ENCODE assay signal across 14 cellular contexts in genomic region chr5:116759860-116760644, GRCh38.
DNase-seq lines count a peak whose midpoint lies in the region; ATAC-seq, FAIRE-seq and TF ChIP-seq lines count a peak whose summit lies in the region.
"Had no signal": no experiment of that assay in that cellular context is flagged by ENCODE, and none has a peak within 500 bp of the region (broad histone marks: within the 10 kb centered on the region; RNA-seq: fewer than 3 reads in every experiment).

No MANE protein-coding gene starts in this region.

- TF ChIP-seq RAD21 in HepG2 (CRISPR knock-in tag; IDR thresholded peaks at IDR 0.05): no peak

- TF ChIP-seq CTCF in HepG2 (CRISPR knock-in tag; IDR thresholded peaks at IDR 0.05): no peak
- TF ChIP-seq CTCF in right lobe of liver (IDR thresholded peaks at IDR 0.05): no peak
- no peak for TF ChIP-seq CTCF in nephron progenitor cell (IDR thresholded peaks at IDR 0.05)
- TF ChIP-seq CTCF in OCI-LY7 (conservative IDR thresholded peaks at IDR 0.05; ENCODE audit: low read length): no peak

- intact Hi-C loops in HepG2 (cut with micrococcal nuclease; ENCODE audit: unreplicated experiment) (loop anchor here (10.0 kb wide), 4 partner anchors 105 to 625 kb away; partner anchors contain the start of gene SEMA6A), right lobe of liver (cut with DNase I) (no loop called here), OCI-LY7 (cut with micrococcal nuclease; ENCODE audit: unreplicated experiment) (no loop called here)

- H3K79me2 ChIP-seq in HepG2 (ENCODE audit: insufficient read depth, low read length) (no peaks in the 10 kb centered on the region), OCI-LY7 (ENCODE audit: insufficient read depth, low read depth, low read length) (no peaks in the 10 kb centered on the region)

- FAIRE-seq in HepG2 (lab: Jason Lieb, UNC): no peak

- H3K27me3 Mint-ChIP-seq in nephron progenitor cell (ENCODE audit: low read depth, poor library complexity): no peaks in the 10 kb centered on the region
- H3K27me3 Mint-ChIP-seq: T-cell had no signal

- H3K9me2 ChIP-seq in OCI-LY7 (ENCODE audit: insufficient read depth, low read length): no peaks in the 10 kb centered on the region

- in situ Hi-C loops in HepG2 (cut with HindIII; ENCODE audit: extremely low pct_ligation_motif_present, low pct_unique_long_range_greater_than_20kb): loop anchor here (10.0 kb wide), 1 partner anchor 105 kb away; no protein-coding TSS in a partner anchor

- peak overlapping the region; percentile 16 for H3K4me3 Mint-ChIP-seq in nephron progenitor cell
- H3K4me3 Mint-ChIP-seq: activated CD4-positive, alpha-beta T cell treated with anti-CD3 and anti-CD28 coated beads for 36 hours; T-cell had no signal

- no peaks in the 10 kb centered on the region for H3K36me3 ChIP-seq in HepG2 (replicated peaks in 1 of 2; ENCODE audit: control insufficient read depth in 1 of 2, insufficient read depth in 2 of 2, low read length in 2 of 2)
- H3K36me3 ChIP-seq in right lobe of liver: no peaks in the 10 kb centered on the region
- H3K36me3 ChIP-seq in OCI-LY7 (ENCODE audit: insufficient read depth, low read length): no peaks in the 10 kb centered on the region

- H3K9me3 ChIP-seq in HepG2 (ENCODE audit: low read length) (peaks cover 9% of the 10 kb centered on the region; the same call in 1 of the 2 replicates), right lobe of liver (no peaks in the 10 kb centered on the region), OCI-LY7 (ENCODE audit: low read length) (no peaks in the 10 kb centered on the region)
- H3K9me3 ChIP-seq: body of pancreas had no signal

- DNase-seq in HepG2 (ENCODE audit: low spot score): peak; percentile 63
- no peak for DNase-seq in right lobe of liver
- peak; percentile 56 for DNase-seq in cerebellum (ENCODE audit: low spot score)
- DNase-seq in nephron progenitor cell: peak; percentile 9
- no peak for DNase-seq in dedifferentiated amniotic fluid mesenchymal stem cell (ENCODE audit: extremely low spot score)
- DNase-seq in NCI-H2081 treated with DMSO at 0.1 percent for 48 hours (lab: John Stamatoyannopoulos, UW): no peak
- DNase-seq in OCI-LY7 (ENCODE audit: low spot score): no peak
- DNase-seq: activated CD4-positive, alpha-beta T cell treated with anti-CD3 and anti-CD28 coated beads for 36 hours; body of pancreas; Karpas-422; NCI-H2029; PC-3; T-cell had no signal

- peaks cover 5% of the 10 kb centered on the region for H3K36me3 Mint-ChIP-seq in nephron progenitor cell (ENCODE audit: low read depth)
- H3K36me3 Mint-ChIP-seq: T-cell had no signal

- 58% methylated on average over 9 of the region's 10 CpGs for WGBS in HepG2 (ENCODE audit: low lambda C conversion rate)
- 58% methylated on average over 7 of the region's 10 CpGs for WGBS in right lobe of liver (ENCODE audit: insufficient coverage, low coverage, low lambda C conversion rate, missing lambda C conversion rate)

- H2AFZ ChIP-seq in HepG2 (ENCODE audit: low read length) (no peak overlapping the region), OCI-LY7 (ENCODE audit: low read length) (no peak overlapping the region)

- H3K9me3 Mint-ChIP-seq in nephron progenitor cell: peaks cover 29% of the 10 kb centered on the region
- H3K9me3 Mint-ChIP-seq: T-cell had no signal

- H3K27me3 ChIP-seq in HepG2 (ENCODE audit: control insufficient read depth in 1 of 2, insufficient read depth in 2 of 2, low read length in 2 of 2) (no peaks in the 10 kb centered on the region), right lobe of liver (no peaks in the 10 kb centered on the region)
- H3K27me3 ChIP-seq: body of pancreas had no signal

- peak overlapping the region; percentile 57 for H3K4me2 ChIP-seq in HepG2 (ENCODE audit: low read depth, low read length)
- H3K4me2 ChIP-seq in OCI-LY7 (ENCODE audit: low read length): no peak overlapping the region

- POLR2A ChIA-PET in HepG2 (lab: Yijun Ruan, JAX) (no interaction called here), OCI-LY7 (lab: Charles Lee) (interaction anchor here (0.7 to 1.2 kb wide), 4 partner anchors 11 to 194 kb away, joined by 3 to 8 read pairs (median 4); no protein-coding TSS in a partner anchor)

- no peak for TF ChIP-seq POLR2A in HepG2 (IDR thresholded peaks at IDR 0.05; ENCODE audit: insufficient read depth in 1 of 2, low read depth in 2 of 2, low read length in 2 of 2)
- TF ChIP-seq POLR2A in right lobe of liver (IDR thresholded peaks at IDR 0.05): no peak

- CTCF ChIA-PET in HepG2 (lab: Yijun Ruan, JAX; ENCODE audit: low intra/inter-chr PET ratio, low total read pairs): no interaction called here
- CTCF ChIA-PET in OCI-LY7 (lab: Charles Lee; ENCODE audit: unreplicated experiment): no interaction called here

- peaks cover 36% of the 10 kb centered on the region for H3K4me1 ChIP-seq in HepG2 (ENCODE audit: insufficient read depth, low read length)
- H3K4me1 ChIP-seq in right lobe of liver: no peaks in the 10 kb centered on the region
- H3K4me1 ChIP-seq in OCI-LY7 (ENCODE audit: insufficient read depth, low read length, poor library complexity, severe bottlenecking): no peaks in the 10 kb centered on the region
- H3K4me1 ChIP-seq: body of pancreas had no signal

- no peak overlapping the region for H3K9ac ChIP-seq in HepG2 (ENCODE audit: insufficient read depth, low read depth, low read length)

- BruUV-seq in HepG2 (replicated peaks; lab: Mats Ljungman, UMichigan) (no TSS peak), OCI-LY7 (replicated peaks; lab: Mats Ljungman, UMichigan) (no TSS peak)

- H3K27ac Mint-ChIP-seq in nephron progenitor cell: peak overlapping the region; percentile 83
- H3K27ac Mint-ChIP-seq: activated CD4-positive, alpha-beta T cell treated with anti-CD3 and anti-CD28 coated beads for 36 hours; T-cell had no signal

- H3K27ac ChIP-seq in HepG2 (ENCODE audit: extremely low read length, insufficient read depth, low read length) (no peak overlapping the region), right lobe of liver (no peak overlapping the region), OCI-LY7 (ENCODE audit: low read depth, low read length, poor library complexity, severe bottlenecking) (no peak overlapping the region)
- H3K27ac ChIP-seq: body of pancreas had no signal

- H3K4me3 ChIP-seq in HepG2 (replicated peaks in 1 of 3; ENCODE audit: insufficient read depth in 1 of 3, low read depth in 2 of 3, low read length in 3 of 3) (no peak overlapping the region), right lobe of liver (no peak overlapping the region), OCI-LY7 (ENCODE audit: low read depth, low read length, poor library complexity, severe bottlenecking) (no peak overlapping the region)
- H3K4me3 ChIP-seq: body of pancreas had no signal

- H4K20me1 ChIP-seq in HepG2 (ENCODE audit: insufficient read depth, low read length): no peaks in the 10 kb centered on the region
- no peaks in the 10 kb centered on the region for H4K20me1 ChIP-seq in OCI-LY7 (ENCODE audit: insufficient read depth, low read length)

- ATAC-seq in HepG2 (peak; percentile 83), right lobe of liver (no peak), esophagus mucosa (no peak)
- ATAC-seq: activated CD4-positive, alpha-beta T cell treated with anti-CD3 and anti-CD28 coated beads for 36 hours; body of pancreas; PC-3; T-cell had no signal

- peaks cover 42% of the 10 kb centered on the region for H3K4me1 Mint-ChIP-seq in nephron progenitor cell
- H3K4me1 Mint-ChIP-seq: activated CD4-positive, alpha-beta T cell treated with anti-CD3 and anti-CD28 coated beads for 36 hours; T-cell had no signal

- TF ChIP-seq EP300 in HepG2 (IDR thresholded peaks at IDR 0.05; ENCODE audit: low read depth in 2 of 2, low read length in 2 of 2): no peak
- no peak for TF ChIP-seq EP300 in HepG2 (CRISPR knock-in tag; IDR thresholded peaks at IDR 0.05; ENCODE audit: borderline replicate concordance)

TF ChIP-seq in HepG2, 621 proteins besides CTCF, POLR2A, EP300 and RAD21 (continues in another document):
- TF ChIP-seq CEBPB (IDR thresholded peaks at IDR 0.05; ENCODE audit: borderline replicate concordance, low read depth, low read length) (peak; percentile 44; the same call in 1 of the 2 replicates), MATR3 (CRISPR knock-in tag; IDR thresholded peaks at IDR 0.05) (no peak), THRA (CRISPR knock-in tag; IDR thresholded peaks at IDR 0.05; ENCODE audit: borderline replicate concordance) (peak; percentile 36; the same call in 1 of the 2 replicates), HOMEZ (CRISPR knock-in tag; IDR thresholded peaks at IDR 0.05; ENCODE audit: low read depth) (0 out of 2 replicates have a peak, but pooled peaks have one; percentile 10), RARA (CRISPR knock-in tag; IDR thresholded peaks at IDR 0.05) (0 out of 2 replicates have a peak, but pooled peaks have one; percentile 15), NR2F6 (IDR thresholded peaks at IDR 0.05) (peak; percentile 67), NR2F6 (CRISPR knock-in tag; IDR thresholded peaks at IDR 0.05) (peak; percentile 70)

Comparison
In these comparisons a context has a peak if more than half of its experiments do, and no peak if none do; other contexts are left out.
1. DNase-seq: peak in HepG2 (single experiment), cerebellum (single experiment) and nephron progenitor cell (single experiment); none in right lobe of liver (0 of 3), dedifferentiated amniotic fluid mesenchymal stem cell (single experiment), NCI-H2081 treated with DMSO at 0.1 percent for 48 hours (single experiment) and OCI-LY7 (single experiment).